Comparison of ENCODE assay signal across 20 cellular contexts in the genomic region with DNA sequence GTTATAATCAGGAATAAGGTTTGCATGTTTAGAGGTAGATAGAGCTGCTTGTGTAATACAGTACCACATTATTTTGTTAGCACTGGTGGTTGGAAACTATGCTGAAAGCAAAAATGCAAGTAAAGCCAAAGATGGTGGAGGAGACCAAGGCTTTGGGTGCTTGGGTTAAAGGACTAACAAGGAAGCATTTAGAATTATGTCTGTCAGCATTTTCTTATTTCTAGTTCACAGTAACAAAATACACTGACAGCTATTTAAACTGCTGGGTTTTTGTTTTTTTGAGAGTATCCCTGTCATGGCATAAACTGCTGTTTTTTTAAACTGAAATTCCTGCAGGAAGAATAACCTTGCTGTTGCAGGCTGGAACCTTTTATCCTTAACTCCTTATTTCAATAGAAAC.
"Had no signal": no experiment of that assay in that cellular context is flagged by ENCODE, and none has a peak within 500 bp of the region (broad histone marks: within the 10 kb centered on the region; RNA-seq: fewer than 3 reads in every experiment).

No MANE protein-coding gene starts in this region.

- H3K27ac ChIP-seq: SJSA1, SK-N-MC had no signal

- H3K4me3 Mint-ChIP-seq: IgD-negative memory B cell had no signal

- H3K4me3 ChIP-seq: SJSA1, SK-N-MC had no signal

- H3K27ac Mint-ChIP-seq: IgD-negative memory B cell had no signal

- H3K9me3 ChIP-seq: SJSA1 had no signal

- FAIRE-seq: RCC 7860 had no signal

- H3K27me3 Mint-ChIP-seq: IgD-negative memory B cell had no signal

- DNase-seq: KBM-7, MM.1S, NCI-H1092 treated with DMSO at 0.1 percent for 48 hours, NCI-H1436, NCI-H2029, NCI-H2081 treated with DMSO at 0.1 percent for 48 hours, NCI-H2171, NCI-H226, NCI-H446, NCI-H510A, NCI-H524 treated with DMSO at 0.1 percent for 48 hours, NCI-H69, NCI-H774, Right ventricle myocardium superior, RPMI8226, SIG-M5 had no signal

- H3K9me3 Mint-ChIP-seq: IgD-negative memory B cell had no signal

- H3K27me3 ChIP-seq: SJSA1 had no signal
